In genomic region chrX:71579990-71580380, GRCh38 we compare ENCODE assay signal across 21 cellular contexts. TPM values are rescaled to one million over a fixed set of nuclear protein-coding genes. Genes with fewer than 3 reads are reported as not detected.
"Had no signal": no experiment of that assay in that cellular context is flagged by ENCODE, and none has a peak within 500 bp of the region (broad histone marks: within the 10 kb centered on the region; RNA-seq: fewer than 3 reads in every experiment).

No MANE protein-coding gene starts in this region.

- H3K27me3 Mint-ChIP-seq: activated B cell treated with CpG ODN at 0.5 μM for 24 hours; activated CD4-positive, alpha-beta T cell treated with anti-CD3 and anti-CD28 coated beads, Interleukin-2, amount 10 ng/mL, durations not matched to agents 7 days and 5 days; naive thymus-derived CD4-positive, alpha-beta T cell had no signal

- H3K27ac Mint-ChIP-seq: activated B cell treated with CpG ODN at 0.5 μM for 24 hours; activated CD4-positive, alpha-beta T cell treated with anti-CD3 and anti-CD28 coated beads, Interleukin-2, amount 10 ng/mL, durations not matched to agents 7 days and 5 days; naive thymus-derived CD4-positive, alpha-beta T cell had no signal

- H3K9me3 ChIP-seq: gastrocnemius medialis, stomach, testis, upper lobe of left lung had no signal

- H3K4me1 ChIP-seq: gastrocnemius medialis, stomach, testis, upper lobe of left lung had no signal

- DNase-seq: activated B cell treated with CpG ODN at 0.5 μM for 24 hours; activated CD4-positive, alpha-beta T cell treated with anti-CD3 and anti-CD28 coated beads, Interleukin-2, amount 10 ng/mL, durations not matched to agents 7 days and 5 days; activated effector memory CD4-positive, alpha-beta T cell treated with Interleukin-2 at 50 U/mL for 16 hours; activated T-cell treated with anti-CD3 and anti-CD28 coated beads for 4 hours; brain microvascular endothelial cell; erythroblast; gastrocnemius medialis; islet precursor cell; mammary epithelial cell; naive thymus-derived CD4-positive, alpha-beta T cell; SHP77 treated with DMSO at 0.1 percent for 48 hours; small intestine; stimulated activated CD4-positive, alpha-beta T cell treated with anti-CD3 and anti-CD28 coated beads, Interleukin-4, amount 100 ng/mL, for 4 hours; stimulated activated CD8-positive, alpha-beta memory T cell treated with anti-CD3 and anti-CD28 coated beads, Interleukin-4, amount 100 ng/mL, for 48 hours; stomach; testis; upper lobe of left lung had no signal

- H3K4me1 Mint-ChIP-seq: activated B cell treated with CpG ODN at 0.5 μM for 24 hours; activated CD4-positive, alpha-beta T cell treated with anti-CD3 and anti-CD28 coated beads, Interleukin-2, amount 10 ng/mL, durations not matched to agents 7 days and 5 days had no signal

- H3K9me3 Mint-ChIP-seq: activated B cell treated with CpG ODN at 0.5 μM for 24 hours; activated CD4-positive, alpha-beta T cell treated with anti-CD3 and anti-CD28 coated beads, Interleukin-2, amount 10 ng/mL, durations not matched to agents 7 days and 5 days; activated naive CD4-positive, alpha-beta T cell treated with anti-CD3 and anti-CD28 coated beads, Interleukin-2, amount 50 U/mL, for 72 hours; T-helper 1 cell treated with Interleukin-12 subunit alpha and Interleukin-12 subunit beta and Interleukin-4 antibody, amounts not matched to agents 30 μg/mL and 1 μg/mL, for 36 hours had no signal

- H3K27ac ChIP-seq: brain microvascular endothelial cell, gastrocnemius medialis, stomach, upper lobe of left lung had no signal

- FAIRE-seq: small intestine had no signal

- H3K27me3 ChIP-seq: brain microvascular endothelial cell, gastrocnemius medialis, stomach, testis, upper lobe of left lung had no signal

- H3K4me3 Mint-ChIP-seq: activated B cell treated with CpG ODN at 0.5 μM for 24 hours; activated CD4-positive, alpha-beta T cell treated with anti-CD3 and anti-CD28 coated beads, Interleukin-2, amount 10 ng/mL, durations not matched to agents 7 days and 5 days; naive thymus-derived CD4-positive, alpha-beta T cell; T-helper 1 cell treated with Interleukin-12 subunit alpha and Interleukin-12 subunit beta and Interleukin-4 antibody, amounts not matched to agents 30 μg/mL and 1 μg/mL, for 36 hours had no signal

- ATAC-seq: gastrocnemius medialis; naive thymus-derived CD4-positive, alpha-beta T cell had no signal

- H3K36me3 ChIP-seq: brain microvascular endothelial cell had no signal

- H3K4me3 ChIP-seq: gastrocnemius medialis, stomach, testis, upper lobe of left lung had no signal

RNA-seq across cellular contexts. Expression of gene CXCR3, which starts 38.3 kb away (rescaled TPM):
- total RNA-seq: cerebellum, dermis microvascular lymphatic vessel endothelial cell, gastrocnemius medialis, mammary epithelial cell, stomach had no signal
- polyA plus RNA-seq: mammary epithelial cell had no signal
